In the genomic region with DNA sequence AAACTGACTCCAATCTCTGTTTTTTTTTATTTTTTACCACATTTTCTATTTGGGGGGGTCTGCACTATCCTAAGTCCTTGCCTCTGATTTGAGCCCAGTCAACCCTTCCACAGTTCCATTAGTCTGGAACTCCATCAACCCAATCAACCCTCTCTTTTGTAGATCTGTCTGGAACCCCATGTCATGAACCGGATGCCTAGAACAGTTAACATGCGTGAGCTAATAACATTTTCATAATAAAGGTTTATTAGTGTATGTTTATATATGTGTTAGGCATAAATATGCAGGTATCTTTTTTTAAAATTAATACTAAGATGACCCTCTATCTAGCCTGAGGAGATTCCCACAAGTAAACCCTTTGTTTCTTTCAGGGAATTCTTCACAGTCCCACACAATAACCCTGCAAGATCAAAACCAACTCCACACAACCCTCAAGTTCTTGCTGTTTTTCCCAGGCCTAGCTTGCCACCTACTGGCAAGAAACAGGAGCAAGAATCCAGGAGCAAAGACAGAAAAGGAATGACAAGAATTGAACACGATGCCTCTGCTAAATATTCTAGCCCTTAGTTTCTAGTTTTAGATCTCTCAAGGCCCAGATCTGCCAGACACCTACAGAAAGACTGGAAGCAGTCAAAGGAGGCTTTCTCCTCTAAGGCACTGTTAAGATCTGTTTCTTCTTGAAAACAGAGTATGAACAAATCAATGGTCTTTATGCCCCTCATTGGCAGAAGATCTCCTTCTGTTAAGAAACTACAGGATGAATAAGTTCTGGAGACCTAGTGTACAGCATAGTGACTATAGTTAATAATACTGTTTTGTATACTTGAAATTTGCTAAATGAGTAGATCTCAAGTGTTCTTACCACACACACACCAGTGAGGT, we compare ENCODE assay signal across 8 cellular contexts.
DNase-seq lines count a peak whose midpoint lies in the region; ATAC-seq and TF ChIP-seq lines count a peak whose summit lies in the region.

No MANE protein-coding gene starts in this region.

- H3K27ac Mint-ChIP-seq in brain = peak overlapping the region in 2 of 5 experiments; percentile 1 to 61
- no peak overlapping the region for H3K27ac Mint-ChIP-seq in type B pancreatic cell
- H3K27ac Mint-ChIP-seq in CD4-positive, alpha-beta memory T cell = peak overlapping the region in 2 of 7 donors; percentile 12 to 49

- POLR2A ChIA-PET in CD4-positive, alpha-beta memory T cell (lab: Charles Lee; ENCODE audit: partially characterized antibody) = no interaction called here

- H3K4me1 Mint-ChIP-seq in brain = peaks cover 20% of the 10 kb centered on the region
- no peaks in the 10 kb centered on the region for H3K4me1 Mint-ChIP-seq in type B pancreatic cell (ENCODE audit: unreplicated experiment)
- peaks cover 8 to 19% (median 11%) of the 10 kb centered on the region in 4 donors for H3K4me1 Mint-ChIP-seq in CD4-positive, alpha-beta memory T cell

- no peak overlapping the region for H3K4me3 ChIP-seq in CD4-positive, alpha-beta memory T cell (ENCODE audit: low read length in 2 of 2)

- H3K36me3 ChIP-seq in CD4-positive, alpha-beta memory T cell (ENCODE audit: insufficient read depth, low read length) = no peaks in the 10 kb centered on the region

- CTCF ChIA-PET in CD4-positive, alpha-beta memory T cell (lab: Charles Lee; ENCODE audit: partially characterized antibody) = interaction anchor here (1.0 to 1.4 kb wide), 2 partner anchors 11 to 1457 kb away, joined by 4 read pairs; no protein-coding TSS in a partner anchor

- H3K4me3 Mint-ChIP-seq in brain (no peak overlapping the region), type B pancreatic cell (no peak overlapping the region)
- H3K4me3 Mint-ChIP-seq in CD4-positive, alpha-beta memory T cell = peak overlapping the region in 4 of 8 donors; percentile 10 to 45 (median 24)

- peaks cover 0 to 2% (median 0%) of the 10 kb centered on the region in 5 experiments for H3K9me3 Mint-ChIP-seq in brain
- no peaks in the 10 kb centered on the region for H3K9me3 Mint-ChIP-seq in type B pancreatic cell
- peaks cover 0 to 2% (median 0%) of the 10 kb centered on the region in 8 donors for H3K9me3 Mint-ChIP-seq in CD4-positive, alpha-beta memory T cell

- no peaks in the 10 kb centered on the region for H3K9me3 ChIP-seq in CD4-positive, alpha-beta memory T cell (ENCODE audit: control insufficient read depth in 1 of 2, low read length in 2 of 2)

- intact Hi-C loops in CD4-positive, alpha-beta memory T cell (cut with micrococcal nuclease) = no loop called here

- no peak overlapping the region for H3K27ac ChIP-seq in CD4-positive, alpha-beta memory T cell (ENCODE audit: low read depth, low read length)

- peak; percentile 76 to 84 for TF ChIP-seq CTCF in brain (conservative IDR thresholded peaks at IDR 0.05)
- peak; percentile 88 for TF ChIP-seq CTCF in type B pancreatic cell (conservative IDR thresholded peaks at IDR 0.05)

- ATAC-seq in GM18499 (IDR thresholded peaks at IDR 0.05; ENCODE audit: insufficient read depth, unreplicated experiment) = peak; percentile 30
- peak; percentile 40 for ATAC-seq in HG02938 (IDR thresholded peaks at IDR 0.05; ENCODE audit: unreplicated experiment)

- H3K36me3 Mint-ChIP-seq in brain = no peaks in the 10 kb centered on the region
- H3K36me3 Mint-ChIP-seq in type B pancreatic cell = no peaks in the 10 kb centered on the region
- no peaks in the 10 kb centered on the region for H3K36me3 Mint-ChIP-seq in CD4-positive, alpha-beta memory T cell

- DNase-seq in COLO668 (lab: John Stamatoyannopoulos, UW; ENCODE audit: unreplicated experiment) (peak; percentile 4), NCI-H446 (lab: John Stamatoyannopoulos, UW) (peak; percentile 33 to 73), kidney tubule cell (ENCODE audit: low spot score) (peak; percentile 68), type B pancreatic cell (ENCODE audit: extremely low spot score, unreplicated experiment) (no peak)
- DNase-seq in CD4-positive, alpha-beta memory T cell = no peak

- H3K4me1 ChIP-seq in CD4-positive, alpha-beta memory T cell (ENCODE audit: insufficient read depth, low read length) = peaks cover 6% of the 10 kb centered on the region

- peaks cover 17% of the 10 kb centered on the region for H3K27me3 Mint-ChIP-seq in brain
- H3K27me3 Mint-ChIP-seq in type B pancreatic cell = peaks cover 4% of the 10 kb centered on the region
- peaks cover 0 to 3% of the 10 kb centered on the region in 2 donors for H3K27me3 Mint-ChIP-seq in CD4-positive, alpha-beta memory T cell

- no peaks in the 10 kb centered on the region for H3K27me3 ChIP-seq in CD4-positive, alpha-beta memory T cell (ENCODE audit: insufficient read depth, low read length)

Comparison
In these comparisons a context has a peak if more than half of its experiments do, and no peak if none do; other contexts are left out.
1. DNase-seq: peak in COLO668 (single experiment), NCI-H446 (2 of 2) and kidney tubule cell (single experiment); none in type B pancreatic cell (single experiment) and CD4-positive, alpha-beta memory T cell (0 of 5).